In the genomic region with DNA sequence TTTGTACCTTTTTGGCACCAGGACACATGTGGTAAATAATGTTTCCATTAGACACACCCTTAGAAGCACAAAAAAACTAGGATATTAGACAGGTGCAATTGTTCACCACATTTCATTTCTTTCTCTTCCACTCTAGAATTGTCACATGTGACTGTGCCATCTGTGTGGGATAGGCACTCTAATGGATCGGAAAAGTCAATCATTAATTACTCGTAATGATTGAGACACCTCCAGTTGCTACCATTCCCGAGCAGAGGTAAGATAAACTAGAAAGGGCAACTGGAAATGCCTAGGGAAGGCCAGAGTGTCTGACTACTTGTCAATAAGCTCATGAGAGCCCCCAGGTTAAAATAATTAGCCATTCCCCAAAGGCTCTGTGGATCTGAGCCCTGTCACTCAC, we compare ENCODE assay signal across 32 cellular contexts.
"Had no signal": no experiment of that assay in that cellular context is flagged by ENCODE, and none has a peak within 500 bp of the region (broad histone marks: within the 10 kb centered on the region; RNA-seq: fewer than 3 reads in every experiment).

No MANE protein-coding gene starts in this region.

- H3K36me3 ChIP-seq: neutrophil, right lobe of liver, sigmoid colon, spleen, suprapubic skin, tibial artery, transverse colon, upper lobe of right lung, vagina had no signal

- H3K4me3 Mint-ChIP-seq: naive thymus-derived CD4-positive, alpha-beta T cell; natural killer cell; nephron; neural crest cell; stimulated activated memory B cell treated with anti-CD40 and anti-IgM and Interleukin-4, amounts not matched to agents 10 μg/mL and 1 μg/mL and 100 μg/mL, for 72 hours; stimulated activated naive CD8-positive, alpha-beta T cell treated with anti-CD3 and anti-CD28 coated beads, Interleukin-15, amount 100 ng/mL, for 72 hours; type B pancreatic cell had no signal

- H3K9me3 ChIP-seq: neutrophil, psoas muscle, right lobe of liver, sigmoid colon, spleen, suprapubic skin, testis, tibial artery, transverse colon, upper lobe of right lung, vagina had no signal

- H3K27me3 Mint-ChIP-seq: stimulated activated memory B cell treated with anti-CD40 and anti-IgM and Interleukin-4, amounts not matched to agents 10 μg/mL and 1 μg/mL and 100 μg/mL, for 72 hours; stimulated activated naive CD8-positive, alpha-beta T cell treated with anti-CD3 and anti-CD28 coated beads, Interleukin-15, amount 100 ng/mL, for 72 hours; type B pancreatic cell had no signal

- DNase-seq: naive thymus-derived CD4-positive, alpha-beta T cell; natural killer cell; nucleus accumbens; posterior cingulate gyrus; psoas muscle; right cardiac atrium; right lobe of liver; sigmoid colon; spleen; stimulated activated CD4-positive, alpha-beta T cell treated with anti-CD3 and anti-CD28 coated beads, Interleukin-12 subunit alpha, Interleukin-12 subunit beta, amount 100 ng/mL, for 4 hours; stimulated activated CD4-positive, alpha-beta T cell treated with anti-CD3 and anti-CD28 coated beads, Interleukin-1b, Interleukin-23, amount 100 ng/mL, for 48 hours; stimulated activated CD4-positive, alpha-beta T cell treated with anti-CD3 and anti-CD28 coated beads, Interleukin-4, amount 100 ng/mL, for 1 hour; stimulated activated CD4-positive, alpha-beta T cell treated with anti-CD3 and anti-CD28 coated beads, Interleukin-4, amount 100 ng/mL, for 4 hours; stimulated activated CD8-positive, alpha-beta memory T cell treated with anti-CD3 and anti-CD28 coated beads, Interleukin-4, amount 100 ng/mL, for 48 hours; stimulated activated naive CD4-positive, alpha-beta T cell; stimulated activated naive CD8-positive, alpha-beta T cell treated with anti-CD3 and anti-CD28 coated beads, Interleukin-15, amount 100 ng/mL, for 72 hours; stimulated activated naive CD8-positive, alpha-beta T cell treated with anti-CD3 and anti-CD28 coated beads, Interleukin-15, Interleukin-2, amounts not matched to agents 100 U/mL and 50 U/mL, for 24 hours; substantia nigra; testis; tibial artery; transverse colon; upper lobe of right lung had no signal

- H3K27ac Mint-ChIP-seq: naive thymus-derived CD4-positive, alpha-beta T cell; natural killer cell; progenitor cell of endocrine pancreas; stimulated activated memory B cell treated with anti-CD40 and anti-IgM and Interleukin-4, amounts not matched to agents 10 μg/mL and 1 μg/mL and 100 μg/mL, for 72 hours; stimulated activated naive CD8-positive, alpha-beta T cell treated with anti-CD3 and anti-CD28 coated beads, Interleukin-15, amount 100 ng/mL, for 72 hours; type B pancreatic cell had no signal

- H3K36me3 Mint-ChIP-seq: natural killer cell, type B pancreatic cell had no signal

- H3K27ac ChIP-seq: neutrophil, parathyroid adenoma, psoas muscle, right lobe of liver, sigmoid colon, spleen, suprapubic skin, testis, tibial artery, transverse colon, upper lobe of right lung, vagina had no signal

- ATAC-seq: naive thymus-derived CD4-positive, alpha-beta T cell; natural killer cell; psoas muscle; right cardiac atrium; right lobe of liver; stimulated activated memory B cell treated with anti-CD40 and anti-IgM and Interleukin-4, amounts not matched to agents 10 μg/mL and 1 μg/mL and 100 μg/mL, for 72 hours; stimulated activated naive CD8-positive, alpha-beta T cell treated with anti-CD3 and anti-CD28 coated beads, Interleukin-15, amount 100 ng/mL, for 72 hours; stimulated activated naive CD8-positive, alpha-beta T cell treated with anti-CD3 and anti-CD28 coated beads, Interleukin-15, Interleukin-2, amounts not matched to agents 100 U/mL and 50 U/mL, for 24 hours; upper lobe of right lung had no signal

- H3K27me3 ChIP-seq: neutrophil, right lobe of liver, sigmoid colon, spleen, suprapubic skin, testis, tibial artery, transverse colon, upper lobe of right lung, vagina had no signal

- H3K9me3 Mint-ChIP-seq: natural killer cell; nephron; neural crest cell; stimulated activated memory B cell treated with anti-CD40 and anti-IgM and Interleukin-4, amounts not matched to agents 10 μg/mL and 1 μg/mL and 100 μg/mL, for 72 hours; type B pancreatic cell had no signal

- H3K4me3 ChIP-seq: psoas muscle, right lobe of liver, sigmoid colon, smooth muscle cell, spleen, suprapubic skin, testis, tibial artery, transverse colon, upper lobe of right lung, vagina had no signal

- H3K4me1 ChIP-seq: parathyroid adenoma, right lobe of liver, testis, transverse colon had no signal

- H3K4me1 Mint-ChIP-seq: neural crest cell had no signal
